ENCODE assay signal across 1 cellular context in the genomic region with DNA sequence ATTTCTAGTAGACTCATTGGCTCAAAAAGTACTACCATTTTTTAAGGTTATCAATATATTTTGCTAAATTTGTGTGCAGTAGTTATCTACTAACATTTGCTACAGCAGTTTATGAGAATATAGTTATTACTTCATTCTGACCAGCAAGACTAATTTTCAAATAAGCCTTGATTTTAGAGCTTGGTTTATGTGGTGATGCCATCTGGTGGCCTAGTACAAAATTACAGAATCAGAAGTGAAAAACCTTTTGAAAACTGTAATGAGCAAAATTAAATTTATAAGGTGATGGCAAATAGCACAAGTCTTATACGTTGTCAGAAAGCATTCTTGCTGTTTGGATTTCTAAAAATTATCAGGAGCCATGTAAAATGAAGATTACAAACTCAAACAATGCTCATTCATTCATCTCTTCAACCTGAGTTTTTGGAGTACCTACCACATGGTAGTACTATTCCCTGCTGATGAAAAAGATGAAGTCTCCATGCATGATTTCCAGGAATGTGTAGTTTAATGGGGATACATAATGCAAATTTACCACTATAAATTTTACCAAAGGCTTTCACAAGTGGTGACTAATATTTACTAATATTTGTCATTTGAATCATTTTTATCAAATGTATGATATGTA.
TF ChIP-seq lines count a peak whose summit lies in the region.

No MANE protein-coding gene starts in this region.

TF ChIP-seq in A549, 52 proteins besides CTCF, POLR2A, EP300 and RAD21 (continued from another document):
- TF ChIP-seq PBX3 (IDR thresholded peaks at IDR 0.05), result no peak
